In the genomic region with DNA sequence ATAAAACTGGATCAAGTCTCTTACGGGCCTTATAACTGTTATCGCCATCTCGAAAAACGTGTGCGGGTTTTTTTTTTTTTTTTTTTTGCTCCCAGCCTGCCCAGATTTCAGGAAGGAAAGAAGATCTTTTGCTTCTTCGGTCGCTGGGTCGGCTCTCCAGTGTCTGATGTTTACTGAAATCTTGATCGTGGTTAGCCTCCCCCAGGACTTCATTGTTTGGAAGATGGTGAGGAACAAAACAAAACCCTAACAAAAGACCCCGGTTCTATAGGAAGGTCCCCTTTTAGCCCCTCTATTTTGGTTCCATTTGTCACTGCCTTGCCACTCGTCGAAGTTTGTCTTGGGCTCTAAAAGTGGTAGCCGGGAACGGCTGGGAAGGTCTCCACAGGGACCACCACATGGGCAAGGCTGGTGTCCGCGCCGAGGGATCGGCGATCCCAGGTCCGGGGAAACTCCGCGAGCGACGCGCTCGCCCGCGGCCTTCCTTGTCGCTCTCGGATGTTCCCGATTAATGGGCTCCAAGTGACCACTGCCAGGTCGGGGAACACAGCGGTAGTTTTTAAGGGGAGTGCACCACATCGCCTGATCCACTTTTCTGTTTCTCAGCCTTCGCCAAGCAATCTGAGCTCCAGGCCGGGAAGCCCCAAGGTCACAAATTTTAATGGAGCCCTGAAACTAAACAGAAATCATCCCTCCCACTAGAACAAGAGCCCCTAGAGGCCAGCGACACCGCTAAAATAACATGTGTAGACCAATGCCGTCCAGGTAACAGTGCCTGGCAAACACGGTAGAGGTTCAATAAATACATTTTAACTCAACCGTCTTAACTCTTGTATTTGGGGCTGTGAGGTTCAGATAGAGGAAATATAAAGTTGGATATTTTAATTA, we compare ENCODE assay signal across 8 cellular contexts. TPM values are rescaled to one million over a fixed set of nuclear protein-coding genes. Genes with fewer than 3 reads are reported as not detected.
DNase-seq lines count a peak whose midpoint lies in the region; ATAC-seq and TF ChIP-seq lines count a peak whose summit lies in the region.

No MANE protein-coding gene starts in this region.

- H3K4me3 ChIP-seq in NB4 (ENCODE audit: low read depth, low read length): peak overlapping the region; percentile 87
- H3K4me3 ChIP-seq in astrocyte of the spinal cord (ENCODE audit: low read depth, low read length): peak overlapping the region; percentile 78
- H3K4me3 ChIP-seq in iPS-11a (ENCODE audit: low read depth, low read length): peak overlapping the region; percentile 86
- H3K4me3 ChIP-seq in retinal pigment epithelial cell (ENCODE audit: low read length): peak overlapping the region; percentile 79

- in situ Hi-C loops in astrocyte of the spinal cord (cut with HindIII; ENCODE audit: low sequenced_read_pairs): no loop called here

- peaks cover 17% of the 10 kb centered on the region for H3K4me1 Mint-ChIP-seq in T-helper 17 cell

- H3K27ac Mint-ChIP-seq in T-helper 17 cell: peak overlapping the region; percentile 100

- TF ChIP-seq CTCF in NB4 (IDR thresholded peaks at IDR 0.05; ENCODE audit: low read depth, low read length) (peak; percentile 18), astrocyte of the spinal cord (IDR thresholded peaks at IDR 0.05; ENCODE audit: low read depth, low read length) (peak; percentile 34), retinal pigment epithelial cell (conservative IDR thresholded peaks at IDR 0.05; ENCODE audit: low read depth, low read length) (peak; percentile 46)

- H3K27me3 Mint-ChIP-seq in T-helper 17 cell: no peaks in the 10 kb centered on the region

- DNase-seq in Daoy (ENCODE audit: low read depth) (peak; percentile 69), NB4 (ENCODE audit: low read depth) (peak; percentile 79), T-helper 17 cell (peak; percentile 13 to 39 (median 23)), astrocyte of the spinal cord (ENCODE audit: low read depth, low spot score) (peak; percentile 65), retinal pigment epithelial cell (ENCODE audit: low read depth) (peak; percentile 22)

- no peaks in the 10 kb centered on the region for H3K36me3 Mint-ChIP-seq in T-helper 17 cell (ENCODE audit: low read depth)

- H3K9me3 ChIP-seq in T-helper 17 cell (ENCODE audit: control insufficient read depth, low read length, poor library complexity, severe bottlenecking): no peaks in the 10 kb centered on the region

- peak overlapping the region; percentile 94 for H3K4me3 Mint-ChIP-seq in T-helper 17 cell

- ATAC-seq in GM21825 (IDR thresholded peaks at IDR 0.05; ENCODE audit: unreplicated experiment) (peak; percentile 25), T-helper 17 cell (peak; percentile 32), HG03521 (IDR thresholded peaks at IDR 0.05; ENCODE audit: unreplicated experiment) (no peak)

- TF ChIP-seq POLR2A in NB4 (IDR thresholded peaks at IDR 0.05; ENCODE audit: extremely low read depth, insufficient read length): no peak

RNA-seq across cellular contexts. Expression of a gene that starts 27.0 kb away (rescaled TPM):
- 114 and 117 TPM in 2 replicates for total RNA-seq in Daoy (2014; rRNA removed; shearing (Covaris generic))
- 10 to 100 TPM; 21.9 to 22.0 TPM for total RNA-seq in T-helper 17 cell

Comparison
In these comparisons a context has a peak if more than half of its experiments do, and no peak if none do; other contexts are left out.
1. DNase-seq: peak in every context shown above with its lines; median percentile 79 in NB4; 69 in Daoy; 65 in astrocyte of the spinal cord; 23 in T-helper 17 cell; 22 in retinal pigment epithelial cell.